ENCODE assay signal across 16 cellular contexts in genomic region chr1:69081671-69082070, GRCh38.
A peak's percentile ranks its signal among the peaks of the same experiment; 100 is the strongest.
DNase-seq lines count a peak whose midpoint lies in the region; ATAC-seq and TF ChIP-seq lines count a peak whose summit lies in the region.
"Had no signal": no experiment of that assay in that cellular context is flagged by ENCODE, and none has a peak within 500 bp of the region (broad histone marks: within the 10 kb centered on the region; RNA-seq: fewer than 3 reads in every experiment).

No MANE protein-coding gene starts in this region.

- peaks cover 43% of the 10 kb centered on the region for H3K4me1 ChIP-seq in ectodermal cell (ENCODE audit: control insufficient read depth, insufficient read depth, low read length)
- no peaks in the 10 kb centered on the region for H3K4me1 ChIP-seq in mesendoderm (ENCODE audit: control insufficient read depth, low read depth, low read length)
- H3K4me1 ChIP-seq in thyroid gland: peaks cover 12 to 15% of the 10 kb centered on the region in 2 donors
- H3K4me1 ChIP-seq: A549, BE2C had no signal

- H3K4me1 Mint-ChIP-seq in activated CD8-positive, alpha-beta memory T cell treated with anti-CD3 and anti-CD28 coated beads, Interleukin-2, amount 10 ng/mL, durations not matched to agents 7 days and 5 days: no peaks in the 10 kb centered on the region
- H3K4me1 Mint-ChIP-seq: CD14-positive monocyte had no signal

- no peak overlapping the region for H3K4me2 ChIP-seq in mesendoderm (ENCODE audit: low read length)
- H3K4me2 ChIP-seq: A549 had no signal

- H3K4me3 ChIP-seq in ectodermal cell (ENCODE audit: insufficient read depth, low read depth, low read length) (no peak overlapping the region), mesendoderm (ENCODE audit: low read length) (no peak overlapping the region), thyroid gland (replicated peaks in 1 of 3) (no peak overlapping the region)
- H3K4me3 ChIP-seq: A549 had no signal

- TF ChIP-seq POLR2A in thyroid gland (IDR thresholded peaks at IDR 0.05): no peak

- H3K36me3 ChIP-seq in ectodermal cell (ENCODE audit: control insufficient read depth, insufficient read depth, low read length) (no peaks in the 10 kb centered on the region), mesendoderm (ENCODE audit: control insufficient read depth, insufficient read depth, low read length) (no peaks in the 10 kb centered on the region), thyroid gland (no peaks in the 10 kb centered on the region)
- H3K36me3 ChIP-seq: BE2C had no signal

- H3K9me3 Mint-ChIP-seq in activated CD8-positive, alpha-beta memory T cell treated with anti-CD3 and anti-CD28 coated beads, Interleukin-2, amount 10 ng/mL, durations not matched to agents 7 days and 5 days (ENCODE audit: low read depth): peaks cover 4% of the 10 kb centered on the region

- H3K79me2 ChIP-seq in mesendoderm (ENCODE audit: control insufficient read depth, insufficient read depth, low read length): no peaks in the 10 kb centered on the region

- no peak overlapping the region for H3K4me3 Mint-ChIP-seq in activated CD8-positive, alpha-beta memory T cell treated with anti-CD3 and anti-CD28 coated beads, Interleukin-2, amount 10 ng/mL, durations not matched to agents 7 days and 5 days
- H3K4me3 Mint-ChIP-seq: CD14-positive monocyte; CD8-positive, alpha-beta T cell had no signal

- no peak for ATAC-seq in activated CD8-positive, alpha-beta memory T cell treated with anti-CD3 and anti-CD28 coated beads, Interleukin-2, amount 10 ng/mL, durations not matched to agents 7 days and 5 days
- ATAC-seq: A549; CD8-positive, alpha-beta T cell; HCT116 had no signal

- TF ChIP-seq CTCF in thyroid gland (IDR thresholded peaks at IDR 0.05): no peak

- no peak overlapping the region for H3K4ac ChIP-seq in mesendoderm (ENCODE audit: low read depth, low read length)

- H3K9me3 ChIP-seq in ectodermal cell (ENCODE audit: control insufficient read depth, low read length): no peaks in the 10 kb centered on the region
- H3K9me3 ChIP-seq in thyroid gland: no peaks in the 10 kb centered on the region
- H3K9me3 ChIP-seq: A549, BE2C had no signal

- H3K27ac ChIP-seq in ectodermal cell (ENCODE audit: insufficient read depth, low read depth, low read length, poor library complexity, severe bottlenecking) (peak overlapping the region; percentile 44), mesendoderm (ENCODE audit: low read depth, low read length) (no peak overlapping the region), thyroid gland (peak overlapping the region in 2 of 3 donors; percentile 40 to 48)
- H3K27ac ChIP-seq: A549 had no signal

- H3K27ac Mint-ChIP-seq in activated CD8-positive, alpha-beta memory T cell treated with anti-CD3 and anti-CD28 coated beads, Interleukin-2, amount 10 ng/mL, durations not matched to agents 7 days and 5 days: no peak overlapping the region
- H3K27ac Mint-ChIP-seq: CD14-positive monocyte; CD8-positive, alpha-beta T cell had no signal

- H3K56ac ChIP-seq in mesendoderm (ENCODE audit: low read length): no peak overlapping the region

- H3K9ac ChIP-seq in mesendoderm (ENCODE audit: low read length): no peak overlapping the region

- no peak overlapping the region for H4K8ac ChIP-seq in mesendoderm (ENCODE audit: low read depth, low read length)

- DNase-seq in NCI-H226 (peak; percentile 44), mesendoderm (peak; percentile 34), thyroid gland (no peak), HUDEP-2 (lab: John Stamatoyannopoulos, UW; ENCODE audit: unreplicated experiment in 76 of 76) (no peak), posterior cingulate gyrus (no peak), C1 segment of cervical spinal cord (lab: John Stamatoyannopoulos, UW) (no peak)
- no peak for DNase-seq in activated CD8-positive, alpha-beta memory T cell treated with anti-CD3 and anti-CD28 coated beads, Interleukin-2, amount 10 ng/mL, durations not matched to agents 7 days and 5 days
- DNase-seq: BE2C; CD8-positive, alpha-beta T cell; COR-L47; DMS53; GF-D8 had no signal

- H2BK15ac ChIP-seq in mesendoderm (replicated peaks; ENCODE audit: low read depth): no peak overlapping the region

- no peak overlapping the region for H3K18ac ChIP-seq in mesendoderm (ENCODE audit: low read length)

- no peaks in the 10 kb centered on the region for H3K27me3 Mint-ChIP-seq in activated CD8-positive, alpha-beta memory T cell treated with anti-CD3 and anti-CD28 coated beads, Interleukin-2, amount 10 ng/mL, durations not matched to agents 7 days and 5 days

- no peak overlapping the region for H2AK5ac ChIP-seq in mesendoderm (ENCODE audit: low read length)

- no peaks in the 10 kb centered on the region for H3K79me1 ChIP-seq in mesendoderm (ENCODE audit: low read length)

- intact Hi-C loops in thyroid gland (cut with DNase I): no loop called here
- intact Hi-C loops in posterior cingulate gyrus (cut with DNase I): no loop called here

- CTCF ChIA-PET in activated CD8-positive, alpha-beta memory T cell treated with anti-CD3 and anti-CD28 coated beads, Interleukin-2, amount 10 ng/mL, durations not matched to agents 7 days and 5 days (lab: Charles Lee): no interaction called here

- no peaks in the 10 kb centered on the region for H3K36me3 Mint-ChIP-seq in activated CD8-positive, alpha-beta memory T cell treated with anti-CD3 and anti-CD28 coated beads, Interleukin-2, amount 10 ng/mL, durations not matched to agents 7 days and 5 days
- H3K36me3 Mint-ChIP-seq: CD14-positive monocyte; CD8-positive, alpha-beta T cell had no signal

- no peak overlapping the region for H2BK120ac ChIP-seq in mesendoderm (ENCODE audit: low read depth, low read length)

- no peak overlapping the region for H2BK5ac ChIP-seq in mesendoderm (ENCODE audit: low read length)

- no peak overlapping the region for H4K5ac ChIP-seq in mesendoderm (ENCODE audit: low read length)

- 43 to 45% methylated on average over 3 of the region's 3 CpGs for whole genome bisulfite sequencing in ectodermal cell, 2 experiments
- no CpG with 5 or more reads among the region's 3 CpGs for whole genome bisulfite sequencing in mesendoderm (ENCODE audit: extremely low coverage, insufficient coverage, low lambda C conversion rate)
- WGBS in thyroid gland, 2 donors: 36 to 42% methylated on average over 3 of the region's 3 CpGs

- H3K27me3 ChIP-seq in ectodermal cell (ENCODE audit: control insufficient read depth, insufficient read depth, low read length, poor library complexity, severe bottlenecking) (no peaks in the 10 kb centered on the region), mesendoderm (ENCODE audit: insufficient read depth, low read length, poor library complexity) (no peaks in the 10 kb centered on the region), thyroid gland (no peaks in the 10 kb centered on the region)
- H3K27me3 ChIP-seq: BE2C had no signal

- H3K23ac ChIP-seq in mesendoderm (ENCODE audit: low read length): no peak overlapping the region

Comparison
In these comparisons a context has a peak if more than half of its experiments do, and no peak if none do; other contexts are left out.
1. DNase-seq: peak in NCI-H226 (single experiment) and mesendoderm (single experiment); none in thyroid gland (0 of 2), HUDEP-2 (0 of 76), posterior cingulate gyrus (0 of 10), activated CD8-positive, alpha-beta memory T cell treated with anti-CD3 and anti-CD28 coated beads, Interleukin-2, amount 10 ng/mL, durations not matched to agents 7 days and 5 days (single experiment) and C1 segment of cervical spinal cord (0 of 14).